Comparison of ENCODE assay signal across 35 cellular contexts in the genomic region with DNA sequence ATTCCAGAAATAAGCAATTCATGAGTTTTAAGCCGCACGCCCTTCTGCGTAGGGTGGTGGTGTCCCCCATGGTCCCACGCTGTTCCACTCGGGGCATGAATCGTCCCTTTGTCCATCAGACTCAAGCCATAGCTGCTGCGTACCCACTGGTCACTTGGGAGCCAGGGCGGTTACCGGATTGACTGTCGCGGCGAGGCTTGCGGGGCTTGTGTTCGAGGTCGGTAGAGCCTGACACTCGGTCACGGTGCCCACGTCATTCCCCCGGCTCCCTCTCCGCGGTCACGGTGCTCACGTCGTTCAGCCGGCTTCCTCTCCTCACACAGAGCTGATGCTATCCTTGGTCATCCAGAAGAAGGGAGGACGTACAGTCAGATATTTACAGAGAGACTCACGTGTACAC.
"Had no signal": no experiment of that assay in that cellular context is flagged by ENCODE, and none has a peak within 500 bp of the region (broad histone marks: within the 10 kb centered on the region; RNA-seq: fewer than 3 reads in every experiment).

No MANE protein-coding gene starts in this region.

- H3K4me1 ChIP-seq: ascending aorta had no signal

- H3K27me3 Mint-ChIP-seq: activated B cell treated with CpG ODN at 0.5 μM for 24 hours; activated CD4-positive, alpha-beta memory T cell treated with anti-CD3 and anti-CD28 coated beads for 36 hours; activated CD4-positive, alpha-beta T cell treated with anti-CD3 and anti-CD28 coated beads for 36 hours; activated CD4-positive, alpha-beta T cell treated with anti-CD3 and anti-CD28 coated beads, Interleukin-2, amount 10 ng/mL, durations not matched to agents 24 days and 14 days; activated CD8-positive, alpha-beta T cell treated with anti-CD3 and anti-CD28 coated beads for 36 hours; activated naive CD4-positive, alpha-beta T cell treated with anti-CD3 and anti-CD28 coated beads, Interleukin-2, amount 10 ng/mL, durations not matched to agents 7 days and 5 days; activated naive CD4-positive, alpha-beta T cell treated with anti-CD3 and anti-CD28 coated beads, Interleukin-2, amount 50 U/mL, for 24 hours; activated naive CD8-positive, alpha-beta T cell; activated naive CD8-positive, alpha-beta T cell treated with anti-CD3 and anti-CD28 coated beads, Interleukin-2, amount 10 ng/mL, durations not matched to agents 7 days and 5 days; activated naive CD8-positive, alpha-beta T cell treated with anti-CD3 and anti-CD28 coated beads, Interleukin-2, amount 50 U/mL, for 24 hours; brain; central memory CD8-positive, alpha-beta T cell had no signal

- H3K9me3 Mint-ChIP-seq: activated naive CD4-positive, alpha-beta T cell treated with anti-CD3 and anti-CD28 coated beads, Interleukin-2, amount 50 U/mL, for 24 hours had no signal

- H3K4me3 ChIP-seq: ascending aorta, cardiac muscle cell had no signal

- H3K9me3 ChIP-seq: ascending aorta had no signal

- H3K27ac ChIP-seq: ascending aorta, cardiac muscle cell, VCaP had no signal

- H3K4me3 Mint-ChIP-seq: activated B cell treated with CpG ODN at 0.5 μM for 24 hours; activated CD4-positive, alpha-beta memory T cell treated with anti-CD3 and anti-CD28 coated beads for 36 hours; activated CD4-positive, alpha-beta T cell treated with anti-CD3 and anti-CD28 coated beads for 36 hours; activated CD4-positive, alpha-beta T cell treated with anti-CD3 and anti-CD28 coated beads, Interleukin-2, amount 10 ng/mL, durations not matched to agents 24 days and 14 days; activated CD8-positive, alpha-beta T cell treated with anti-CD3 and anti-CD28 coated beads for 36 hours; activated naive CD4-positive, alpha-beta T cell treated with anti-CD3 and anti-CD28 coated beads, Interleukin-2, amount 10 ng/mL, durations not matched to agents 7 days and 5 days; activated naive CD4-positive, alpha-beta T cell treated with anti-CD3 and anti-CD28 coated beads, Interleukin-2, amount 50 U/mL, for 24 hours; activated naive CD8-positive, alpha-beta T cell; activated naive CD8-positive, alpha-beta T cell treated with anti-CD3 and anti-CD28 coated beads, Interleukin-2, amount 10 ng/mL, durations not matched to agents 7 days and 5 days; activated naive CD8-positive, alpha-beta T cell treated with anti-CD3 and anti-CD28 coated beads, Interleukin-2, amount 50 U/mL, for 24 hours; activated T-cell treated with anti-CD3 and anti-CD28 coated beads, Interleukin-2, amount 50 U/mL, for 4 hours; activated T-cell treated with anti-CD3 and anti-CD28 coated beads, Interleukin-2, amount 50 U/mL, for 72 hours; brain; central memory CD8-positive, alpha-beta T cell; T-helper 1 cell treated with Interleukin-12 subunit alpha and Interleukin-12 subunit beta and Interleukin-4 antibody, amounts not matched to agents 30 μg/mL and 1 μg/mL, for 36 hours; T-helper 2 cell treated with Interferon-gamma antibody and Interleukin-4, amounts not matched to agents 5 μg/mL and 100 μg/mL, for 36 hours had no signal

- H3K27me3 ChIP-seq: ascending aorta, cardiac muscle cell had no signal

- ATAC-seq: activated CD4-positive, alpha-beta T cell treated with anti-CD3 and anti-CD28 coated beads for 36 hours; activated CD4-positive, CD25-positive, alpha-beta regulatory T cell treated with anti-CD3 and anti-CD28 coated beads, Interleukin-2, amount 50 U/mL, for 24 hours; activated CD8-positive, alpha-beta T cell treated with anti-CD3 and anti-CD28 coated beads for 36 hours; activated naive CD8-positive, alpha-beta T cell treated with anti-CD3 and anti-CD28 coated beads, Interleukin-2, amount 50 U/mL, for 24 hours; activated T-cell treated with anti-CD3 and anti-CD28 coated beads, Interleukin-2, amount 50 U/mL, for 4 hours; activated T-cell treated with anti-CD3 and anti-CD28 coated beads, Interleukin-2, amount 50 U/mL, for 72 hours had no signal

- H3K36me3 Mint-ChIP-seq: activated CD4-positive, alpha-beta memory T cell treated with anti-CD3 and anti-CD28 coated beads for 36 hours; activated naive CD4-positive, alpha-beta T cell treated with anti-CD3 and anti-CD28 coated beads, Interleukin-2, amount 10 ng/mL, durations not matched to agents 7 days and 5 days; activated naive CD4-positive, alpha-beta T cell treated with anti-CD3 and anti-CD28 coated beads, Interleukin-2, amount 50 U/mL, for 24 hours; activated naive CD8-positive, alpha-beta T cell; activated naive CD8-positive, alpha-beta T cell treated with anti-CD3 and anti-CD28 coated beads, Interleukin-2, amount 10 ng/mL, durations not matched to agents 7 days and 5 days had no signal

- H3K4me1 Mint-ChIP-seq: activated B cell treated with CpG ODN at 0.5 μM for 24 hours; activated CD4-positive, alpha-beta T cell treated with anti-CD3 and anti-CD28 coated beads for 36 hours; activated CD4-positive, alpha-beta T cell treated with anti-CD3 and anti-CD28 coated beads, Interleukin-2, amount 10 ng/mL, durations not matched to agents 24 days and 14 days; activated naive CD4-positive, alpha-beta T cell treated with anti-CD3 and anti-CD28 coated beads, Interleukin-2, amount 10 ng/mL, durations not matched to agents 7 days and 5 days; activated naive CD4-positive, alpha-beta T cell treated with anti-CD3 and anti-CD28 coated beads, Interleukin-2, amount 50 U/mL, for 24 hours; activated naive CD8-positive, alpha-beta T cell treated with anti-CD3 and anti-CD28 coated beads, Interleukin-2, amount 10 ng/mL, durations not matched to agents 7 days and 5 days; activated naive CD8-positive, alpha-beta T cell treated with anti-CD3 and anti-CD28 coated beads, Interleukin-2, amount 50 U/mL, for 24 hours; central memory CD8-positive, alpha-beta T cell had no signal

- DNase-seq: activated B cell treated with CpG ODN at 0.5 μM for 24 hours; activated CD4-positive, alpha-beta memory T cell treated with anti-CD3 and anti-CD28 coated beads for 36 hours; activated CD4-positive, alpha-beta T cell treated with anti-CD3 and anti-CD28 coated beads for 1 hour; activated CD4-positive, alpha-beta T cell treated with anti-CD3 and anti-CD28 coated beads for 36 hours; activated CD4-positive, alpha-beta T cell treated with anti-CD3 and anti-CD28 coated beads, Interleukin-2, amount 10 ng/mL, durations not matched to agents 24 days and 14 days; activated CD4-positive, alpha-beta T cell treated with anti-CD3 and anti-CD28 coated beads, Interleukin-2, amount 50 U/mL, for 1 hour; activated CD4-positive, alpha-beta T cell treated with anti-CD3 and anti-CD28 coated beads, Interleukin-2, amount 50 U/mL, for 4 hours; activated CD8-positive, alpha-beta memory T cell treated with anti-CD3 and anti-CD28 coated beads, Interleukin-2, amount 50 U/mL, for 4 hours; activated CD8-positive, alpha-beta T cell treated with anti-CD3 and anti-CD28 coated beads for 36 hours; activated effector memory CD4-positive, alpha-beta T cell treated with Interleukin-2 at 50 U/mL for 16 hours; activated gamma-delta T cell; activated naive CD4-positive, alpha-beta T cell treated with anti-CD3 and anti-CD28 coated beads, Interleukin-2, amount 10 ng/mL, durations not matched to agents 7 days and 5 days; activated naive CD4-positive, alpha-beta T cell treated with Interleukin-2 at 50 U/mL for 16 hours; activated naive CD8-positive, alpha-beta T cell treated with anti-CD3 and anti-CD28 coated beads, Interleukin-2, amount 10 ng/mL, durations not matched to agents 7 days and 5 days; activated naive CD8-positive, alpha-beta T cell treated with anti-CD3 and anti-CD28 coated beads, Interleukin-2, amount 50 U/mL, for 24 hours; activated T-cell treated with anti-CD3 and anti-CD28 coated beads for 4 hours; activated T-cell treated with anti-CD3 and anti-CD28 coated beads, Interleukin-2, amount 50 U/mL, for 1 hour; activated T-cell treated with anti-CD3 and anti-CD28 coated beads, Interleukin-2, amount 50 U/mL, for 4 hours; activated T-cell treated with anti-CD3 and anti-CD28 coated beads, Interleukin-2, amount 50 U/mL, for 72 hours; cerebellar nuclear complex; SW 1271; T-helper 1 cell; T-helper 2 cell; T-helper 9 cell had no signal

- H3K27ac Mint-ChIP-seq: activated B cell treated with CpG ODN at 0.5 μM for 24 hours; activated CD4-positive, alpha-beta memory T cell treated with anti-CD3 and anti-CD28 coated beads for 36 hours; activated CD4-positive, alpha-beta T cell treated with anti-CD3 and anti-CD28 coated beads for 36 hours; activated CD4-positive, alpha-beta T cell treated with anti-CD3 and anti-CD28 coated beads, Interleukin-2, amount 10 ng/mL, durations not matched to agents 24 days and 14 days; activated CD8-positive, alpha-beta T cell treated with anti-CD3 and anti-CD28 coated beads for 36 hours; activated naive CD4-positive, alpha-beta T cell treated with anti-CD3 and anti-CD28 coated beads, Interleukin-2, amount 10 ng/mL, durations not matched to agents 7 days and 5 days; activated naive CD4-positive, alpha-beta T cell treated with anti-CD3 and anti-CD28 coated beads, Interleukin-2, amount 50 U/mL, for 24 hours; activated naive CD8-positive, alpha-beta T cell; activated naive CD8-positive, alpha-beta T cell treated with anti-CD3 and anti-CD28 coated beads, Interleukin-2, amount 10 ng/mL, durations not matched to agents 7 days and 5 days; activated naive CD8-positive, alpha-beta T cell treated with anti-CD3 and anti-CD28 coated beads, Interleukin-2, amount 50 U/mL, for 24 hours; activated T-cell treated with anti-CD3 and anti-CD28 coated beads, Interleukin-2, amount 50 U/mL, for 72 hours; activated T-helper 2 cell treated with anti-CD3 and anti-CD28 coated beads, Interferon-gamma antibody, Interleukin-2, Interleukin-4, amounts not matched to agents 10 μg/mL and 5 μg/mL and 100 μg/mL, durations not matched to agents 14 hours and 24 hours and 36 hours; T-helper 1 cell treated with Interleukin-12 subunit alpha and Interleukin-12 subunit beta and Interleukin-4 antibody, amounts not matched to agents 30 μg/mL and 1 μg/mL, for 36 hours; T-helper 2 cell treated with Interferon-gamma antibody and Interleukin-4, amounts not matched to agents 5 μg/mL and 100 μg/mL, for 36 hours had no signal

- H3K36me3 ChIP-seq: cardiac muscle cell had no signal
